10 cellular contexts compared by ENCODE assay signal in genomic region chr17:3956983-3957382, GRCh38. TPM values are rescaled to one million over a fixed set of nuclear protein-coding genes. Genes with fewer than 3 reads are reported as not detected.
DNase-seq lines count a peak whose midpoint lies in the region; ATAC-seq and TF ChIP-seq lines count a peak whose summit lies in the region.
"Had no signal": no experiment of that assay in that cellular context is flagged by ENCODE, and none has a peak within 500 bp of the region (broad histone marks: within the 10 kb centered on the region; RNA-seq: fewer than 3 reads in every experiment).

No MANE protein-coding gene starts in this region.

- WGBS in esophagus squamous epithelium, 2 donors = 90 to 97% methylated on average over 12 of the region's 12 CpGs

- peaks cover 0 to 9% (median 0%) of the 10 kb centered on the region in 4 donors for H3K27me3 ChIP-seq in esophagus squamous epithelium

- no peak overlapping the region for H3K4me3 ChIP-seq in esophagus squamous epithelium

- H3K9me3 ChIP-seq in esophagus squamous epithelium = no peaks in the 10 kb centered on the region

- intact Hi-C loops in esophagus squamous epithelium (cut with DNase I) = no loop called here

- POLR2A ChIA-PET in activated CD8-positive, alpha-beta T cell treated with anti-CD3 and anti-CD28 coated beads, Interleukin-2, amount 10 ng/mL, durations not matched to agents 7 days and 5 days (lab: Charles Lee) = interaction anchor here (1.7 kb wide), 1 partner anchor 8 kb away, joined by 8 read pairs; the partner anchor contains the start of gene ATP2A3

- H3K4me3 Mint-ChIP-seq in activated naive CD4-positive, alpha-beta T cell treated with anti-CD3 and anti-CD28 coated beads, Interleukin-2, amount 10 ng/mL, durations not matched to agents 7 days and 5 days = no peak overlapping the region
- H3K4me3 Mint-ChIP-seq in activated CD8-positive, alpha-beta T cell treated with anti-CD3 and anti-CD28 coated beads, Interleukin-2, amount 10 ng/mL, durations not matched to agents 7 days and 5 days = no peak overlapping the region
- H3K4me3 Mint-ChIP-seq in stimulated activated memory B cell treated with anti-CD40 and anti-IgM and Interleukin-4, amounts not matched to agents 10 μg/mL and 1 μg/mL and 100 μg/mL, for 72 hours = peak overlapping the region; percentile 4

- no peak overlapping the region for H3K27ac ChIP-seq in esophagus squamous epithelium

- no peaks in the 10 kb centered on the region for H3K27me3 Mint-ChIP-seq in activated naive CD4-positive, alpha-beta T cell treated with anti-CD3 and anti-CD28 coated beads, Interleukin-2, amount 10 ng/mL, durations not matched to agents 7 days and 5 days
- H3K27me3 Mint-ChIP-seq in activated CD8-positive, alpha-beta T cell treated with anti-CD3 and anti-CD28 coated beads, Interleukin-2, amount 10 ng/mL, durations not matched to agents 7 days and 5 days (ENCODE audit: low read depth) = no peaks in the 10 kb centered on the region
- H3K27me3 Mint-ChIP-seq in stimulated activated memory B cell treated with anti-CD40 and anti-IgM and Interleukin-4, amounts not matched to agents 10 μg/mL and 1 μg/mL and 100 μg/mL, for 72 hours = no peaks in the 10 kb centered on the region

- ATAC-seq in activated naive CD4-positive, alpha-beta T cell treated with anti-CD3 and anti-CD28 coated beads, Interleukin-2, amount 50 U/mL, for 72 hours = no peak
- no peak for ATAC-seq in activated CD8-positive, alpha-beta T cell treated with anti-CD3 and anti-CD28 coated beads, Interleukin-2, amount 10 ng/mL, durations not matched to agents 7 days and 5 days
- ATAC-seq in stimulated activated memory B cell treated with anti-CD40 and anti-IgM and Interleukin-4, amounts not matched to agents 10 μg/mL and 1 μg/mL and 100 μg/mL, for 72 hours = no peak
- no peak for ATAC-seq in HG02840 (IDR thresholded peaks at IDR 0.05; ENCODE audit: low FRiP score, unreplicated experiment)

- no peaks in the 10 kb centered on the region for H3K36me3 ChIP-seq in esophagus squamous epithelium

- peaks cover 42% of the 10 kb centered on the region for H3K4me1 Mint-ChIP-seq in activated naive CD4-positive, alpha-beta T cell treated with anti-CD3 and anti-CD28 coated beads, Interleukin-2, amount 10 ng/mL, durations not matched to agents 7 days and 5 days
- peaks cover 46% of the 10 kb centered on the region for H3K4me1 Mint-ChIP-seq in activated CD8-positive, alpha-beta T cell treated with anti-CD3 and anti-CD28 coated beads, Interleukin-2, amount 10 ng/mL, durations not matched to agents 7 days and 5 days (ENCODE audit: low read depth)
- peaks cover 88% of the 10 kb centered on the region for H3K4me1 Mint-ChIP-seq in stimulated activated memory B cell treated with anti-CD40 and anti-IgM and Interleukin-4, amounts not matched to agents 10 μg/mL and 1 μg/mL and 100 μg/mL, for 72 hours

- no peak for TF ChIP-seq CTCF in esophagus squamous epithelium (IDR thresholded peaks at IDR 0.05)

- H3K4me1 ChIP-seq in esophagus squamous epithelium = peaks cover 9 to 53% (median 22%) of the 10 kb centered on the region in 3 donors

- CTCF ChIA-PET in activated naive CD4-positive, alpha-beta T cell treated with anti-CD3 and anti-CD28 coated beads, Interleukin-2, amount 10 ng/mL, durations not matched to agents 7 days and 5 days (lab: Charles Lee) = interaction anchor here (0.6 to 1.2 kb wide), 2 partner anchors 44 to 1493 kb away, joined by 3 read pairs; no protein-coding TSS in a partner anchor
- CTCF ChIA-PET in activated CD8-positive, alpha-beta T cell treated with anti-CD3 and anti-CD28 coated beads, Interleukin-2, amount 10 ng/mL, durations not matched to agents 7 days and 5 days (lab: Charles Lee) = interaction anchor here (1.8 kb wide), 1 partner anchor 43 kb away, joined by 9 read pairs; no protein-coding TSS in a partner anchor

- peak overlapping the region; percentile 45 to 85 for H3K27ac Mint-ChIP-seq in activated naive CD4-positive, alpha-beta T cell treated with anti-CD3 and anti-CD28 coated beads, Interleukin-2, amount 50 U/mL, for 72 hours
- no peak overlapping the region for H3K27ac Mint-ChIP-seq in activated naive CD4-positive, alpha-beta T cell treated with anti-CD3 and anti-CD28 coated beads, Interleukin-2, amount 10 ng/mL, durations not matched to agents 7 days and 5 days
- peak overlapping the region; percentile 35 for H3K27ac Mint-ChIP-seq in activated CD8-positive, alpha-beta T cell treated with anti-CD3 and anti-CD28 coated beads, Interleukin-2, amount 10 ng/mL, durations not matched to agents 7 days and 5 days
- peak overlapping the region; percentile 57 for H3K27ac Mint-ChIP-seq in stimulated activated memory B cell treated with anti-CD40 and anti-IgM and Interleukin-4, amounts not matched to agents 10 μg/mL and 1 μg/mL and 100 μg/mL, for 72 hours

- no peaks in the 10 kb centered on the region for H3K9me3 Mint-ChIP-seq in activated naive CD4-positive, alpha-beta T cell treated with anti-CD3 and anti-CD28 coated beads, Interleukin-2, amount 50 U/mL, for 72 hours
- no peaks in the 10 kb centered on the region for H3K9me3 Mint-ChIP-seq in activated naive CD4-positive, alpha-beta T cell treated with anti-CD3 and anti-CD28 coated beads, Interleukin-2, amount 10 ng/mL, durations not matched to agents 7 days and 5 days
- H3K9me3 Mint-ChIP-seq in activated CD8-positive, alpha-beta T cell treated with anti-CD3 and anti-CD28 coated beads, Interleukin-2, amount 10 ng/mL, durations not matched to agents 7 days and 5 days (ENCODE audit: insufficient read depth) = no peaks in the 10 kb centered on the region
- no peaks in the 10 kb centered on the region for H3K9me3 Mint-ChIP-seq in stimulated activated memory B cell treated with anti-CD40 and anti-IgM and Interleukin-4, amounts not matched to agents 10 μg/mL and 1 μg/mL and 100 μg/mL, for 72 hours

- no peaks in the 10 kb centered on the region for H3K36me3 Mint-ChIP-seq in activated naive CD4-positive, alpha-beta T cell treated with anti-CD3 and anti-CD28 coated beads, Interleukin-2, amount 50 U/mL, for 72 hours
- H3K36me3 Mint-ChIP-seq in activated naive CD4-positive, alpha-beta T cell treated with anti-CD3 and anti-CD28 coated beads, Interleukin-2, amount 10 ng/mL, durations not matched to agents 7 days and 5 days = peaks cover 50% of the 10 kb centered on the region
- peaks cover 50% of the 10 kb centered on the region for H3K36me3 Mint-ChIP-seq in activated CD8-positive, alpha-beta T cell treated with anti-CD3 and anti-CD28 coated beads, Interleukin-2, amount 10 ng/mL, durations not matched to agents 7 days and 5 days (ENCODE audit: low read depth)
- H3K36me3 Mint-ChIP-seq in stimulated activated memory B cell treated with anti-CD40 and anti-IgM and Interleukin-4, amounts not matched to agents 10 μg/mL and 1 μg/mL and 100 μg/mL, for 72 hours = peaks cover 12% of the 10 kb centered on the region

- no peak for DNase-seq in activated naive CD4-positive, alpha-beta T cell treated with anti-CD3 and anti-CD28 coated beads, Interleukin-2, amount 50 U/mL, for 72 hours (ENCODE audit: low spot score in 2 of 2)
- DNase-seq in activated naive CD4-positive, alpha-beta T cell treated with anti-CD3 and anti-CD28 coated beads, Interleukin-2, amount 10 ng/mL, durations not matched to agents 7 days and 5 days = no peak
- peak; percentile 84 to 96 for DNase-seq in NCI-H2081 (lab: John Stamatoyannopoulos, UW)
- no peak for DNase-seq in activated CD8-positive, alpha-beta T cell treated with anti-CD3 and anti-CD28 coated beads, Interleukin-2, amount 10 ng/mL, durations not matched to agents 7 days and 5 days
- no peak for DNase-seq in DMS114 treated with DMSO at 0.1 percent for 48 hours (lab: John Stamatoyannopoulos, UW; ENCODE audit: unreplicated experiment)
- DNase-seq in esophagus squamous epithelium (lab: John Stamatoyannopoulos, UW) = no peak
- DNase-seq: activated CD4-positive, alpha-beta T cell treated with anti-CD3 and anti-CD28 coated beads, Interleukin-2, amount 50 U/mL, for 48 hours; MV-4-11 had no signal

- no peak for TF ChIP-seq POLR2A in esophagus squamous epithelium (IDR thresholded peaks at IDR 0.05)

RNA-seq across cellular contexts. Expression of gene ATP2A3, which starts 7.3 kb away (rescaled TPM):
- total RNA-seq in activated naive CD4-positive, alpha-beta T cell treated with anti-CD3 and anti-CD28 coated beads, Interleukin-2, amount 50 U/mL, for 72 hours = 100 to 1,000 TPM in 1 of 2 donors, 10 to 100 TPM in 1; 83.0 to 110 TPM
- total RNA-seq in activated CD8-positive, alpha-beta T cell treated with anti-CD3 and anti-CD28 coated beads, Interleukin-2, amount 10 ng/mL, durations not matched to agents 7 days and 5 days = 100 to 1,000 TPM; 341 to 354 TPM
- 1 to 10 TPM; 2.7 to 9.9 (median 5.3) TPM for total RNA-seq in esophagus squamous epithelium

RNA-seq across cellular contexts. Expression of gene P2RX1, which starts 40.7 kb away (rescaled TPM):
- total RNA-seq in activated naive CD4-positive, alpha-beta T cell treated with anti-CD3 and anti-CD28 coated beads, Interleukin-2, amount 50 U/mL, for 72 hours = 1 to 10 TPM in 1 of 2 donors, under 1 TPM in 1; 0.14 to 1.5 TPM
- total RNA-seq in activated CD8-positive, alpha-beta T cell treated with anti-CD3 and anti-CD28 coated beads, Interleukin-2, amount 10 ng/mL, durations not matched to agents 7 days and 5 days = 1 to 10 TPM; 1.1 TPM
- 10 to 100 TPM in 1 of 4 donors, 1 to 10 TPM in 3; 1.2 to 13.0 (median 2.1) TPM for total RNA-seq in esophagus squamous epithelium

Comparison
In these comparisons a context has a peak if more than half of its experiments do, and no peak if none do; other contexts are left out.
1. DNase-seq: peak in NCI-H2081 (2 of 2); none in activated naive CD4-positive, alpha-beta T cell treated with anti-CD3 and anti-CD28 coated beads, Interleukin-2, amount 50 U/mL, for 72 hours (0 of 2), activated naive CD4-positive, alpha-beta T cell treated with anti-CD3 and anti-CD28 coated beads, Interleukin-2, amount 10 ng/mL, durations not matched to agents 7 days and 5 days (single experiment), activated CD8-positive, alpha-beta T cell treated with anti-CD3 and anti-CD28 coated beads, Interleukin-2, amount 10 ng/mL, durations not matched to agents 7 days and 5 days (single experiment), DMS114 treated with DMSO at 0.1 percent for 48 hours (single experiment) and esophagus squamous epithelium (single experiment).
2. RNA of gene ATP2A3, which starts 7.3 kb away (total RNA-seq): 341 to 354 TPM in activated CD8-positive, alpha-beta T cell treated with anti-CD3 and anti-CD28 coated beads, Interleukin-2, amount 10 ng/mL, durations not matched to agents 7 days and 5 days and 83.0 to 110 TPM in activated naive CD4-positive, alpha-beta T cell treated with anti-CD3 and anti-CD28 coated beads, Interleukin-2, amount 50 U/mL, for 72 hours; 2.7 to 9.9 TPM in esophagus squamous epithelium; every median in the first group is over 4 times any median in the second.